8 cellular contexts compared by ENCODE assay signal in genomic region chr17:18087610-18088491, GRCh38. TPM values are rescaled to one million over a fixed set of nuclear protein-coding genes. Genes with fewer than 3 reads are reported as not detected.
A peak's percentile ranks its signal among the peaks of the same experiment; 100 is the strongest.
DNase-seq lines count a peak whose midpoint lies in the region; ATAC-seq and TF ChIP-seq lines count a peak whose summit lies in the region.

Gene DRG2, plus strand, starts transcription at chr17:18087948. Its CDS starts 76 bp downstream, at chr17:18088024.

- no peaks in the 10 kb centered on the region for H3K27me3 ChIP-seq in RWPE2 (ENCODE audit: insufficient read depth, poor library complexity, severe bottlenecking)

- H3K4me1 ChIP-seq in RWPE2 (ENCODE audit: insufficient read depth, poor library complexity, severe bottlenecking): peaks cover 3% of the 10 kb centered on the region

- H3K27me3 Mint-ChIP-seq in activated T-helper 2 cell treated with anti-CD3 and anti-CD28 coated beads, Interferon-gamma antibody, Interleukin-2, Interleukin-4, amounts not matched to agents 10 μg/mL and 5 μg/mL and 100 μg/mL, durations not matched to agents 14 hours and 24 hours and 36 hours (ENCODE audit: low read depth): no peaks in the 10 kb centered on the region
- H3K27me3 Mint-ChIP-seq in natural killer cell (ENCODE audit: low read depth in 2 of 2): no peaks in the 10 kb centered on the region

- DNase-seq in DMS79 treated with DMSO at 0.1 percent for 48 hours (lab: John Stamatoyannopoulos, UW) (peak; percentile 58), Kasumi-1 (lab: John Stamatoyannopoulos, UW) (peak; percentile 54 to 57), RWPE2 (ENCODE audit: low spot score) (peak; percentile 86), fibroblast of peridontal ligament (ENCODE audit: extremely low read depth) (peak; percentile 92), natural killer cell (peak; percentile 88)
- peak; percentile 85 for DNase-seq in activated T-helper 2 cell treated with anti-CD3 and anti-CD28 coated beads, Interferon-gamma antibody, Interleukin-2, Interleukin-4, amounts not matched to agents 10 μg/mL and 5 μg/mL and 100 μg/mL, durations not matched to agents 14 hours and 24 hours and 36 hours (ENCODE audit: low spot score)
- peak; percentile 65 to 93 (median 84) for DNase-seq in stimulated activated naive CD4-positive, alpha-beta T cell (lab: John Stamatoyannopoulos, UW)

- H3K4me1 Mint-ChIP-seq in activated T-helper 2 cell treated with anti-CD3 and anti-CD28 coated beads, Interferon-gamma antibody, Interleukin-2, Interleukin-4, amounts not matched to agents 10 μg/mL and 5 μg/mL and 100 μg/mL, durations not matched to agents 14 hours and 24 hours and 36 hours (ENCODE audit: low read depth): peaks cover 17% of the 10 kb centered on the region
- peaks cover 28 to 33% of the 10 kb centered on the region in 2 donors for H3K4me1 Mint-ChIP-seq in natural killer cell

- ATAC-seq in GM21825 (IDR thresholded peaks at IDR 0.05; ENCODE audit: unreplicated experiment) (peak; percentile 86), RWPE2 (ENCODE audit: low read depth) (peak; percentile 96), natural killer cell (peak; percentile 95 to 97 (median 97))

- H3K9me3 Mint-ChIP-seq in activated T-helper 2 cell treated with anti-CD3 and anti-CD28 coated beads, Interferon-gamma antibody, Interleukin-2, Interleukin-4, amounts not matched to agents 10 μg/mL and 5 μg/mL and 100 μg/mL, durations not matched to agents 14 hours and 24 hours and 36 hours: no peaks in the 10 kb centered on the region
- no peaks in the 10 kb centered on the region for H3K9me3 Mint-ChIP-seq in natural killer cell

- H3K9me3 ChIP-seq in RWPE2 (ENCODE audit: severe bottlenecking): no peaks in the 10 kb centered on the region

- H3K4me3 Mint-ChIP-seq in activated T-helper 2 cell treated with anti-CD3 and anti-CD28 coated beads, Interferon-gamma antibody, Interleukin-2, Interleukin-4, amounts not matched to agents 10 μg/mL and 5 μg/mL and 100 μg/mL, durations not matched to agents 14 hours and 24 hours and 36 hours (ENCODE audit: low read depth): peak within 1 kb of the TSS; percentile 100
- H3K4me3 Mint-ChIP-seq in natural killer cell: peak within 1 kb of the TSS; percentile 100

- intact Hi-C loops in activated T-helper 2 cell treated with anti-CD3 and anti-CD28 coated beads, Interferon-gamma antibody, Interleukin-2, Interleukin-4, amounts not matched to agents 10 μg/mL and 5 μg/mL and 100 μg/mL, durations not matched to agents 14 hours and 24 hours and 36 hours (cut with micrococcal nuclease): loop anchor here (5.0 kb wide), 2 partner anchors 46 to 94 kb away; partner anchors contain the start of gene ALKBH5
- intact Hi-C loops in natural killer cell (cut with micrococcal nuclease): loop anchor here (5.0 kb wide), 1 partner anchor 446 kb away; no protein-coding TSS in a partner anchor

- H3K27ac ChIP-seq in RWPE2 (ENCODE audit: poor library complexity, severe bottlenecking): peak within 1 kb of the TSS; percentile 18

- H3K4me3 ChIP-seq in RWPE2 (ENCODE audit: severe bottlenecking): peak within 1 kb of the TSS; percentile 73

- peaks cover 9% of the 10 kb centered on the region; the same call in 1 of the 2 replicates for H3K36me3 ChIP-seq in RWPE2 (ENCODE audit: low read depth)

- peaks cover 18% of the 10 kb centered on the region for H3K36me3 Mint-ChIP-seq in activated T-helper 2 cell treated with anti-CD3 and anti-CD28 coated beads, Interferon-gamma antibody, Interleukin-2, Interleukin-4, amounts not matched to agents 10 μg/mL and 5 μg/mL and 100 μg/mL, durations not matched to agents 14 hours and 24 hours and 36 hours (ENCODE audit: low read depth)
- H3K36me3 Mint-ChIP-seq in natural killer cell: no peaks in the 10 kb centered on the region

- peak within 1 kb of the TSS; percentile 97 for H3K27ac Mint-ChIP-seq in activated T-helper 2 cell treated with anti-CD3 and anti-CD28 coated beads, Interferon-gamma antibody, Interleukin-2, Interleukin-4, amounts not matched to agents 10 μg/mL and 5 μg/mL and 100 μg/mL, durations not matched to agents 14 hours and 24 hours and 36 hours
- H3K27ac Mint-ChIP-seq in natural killer cell: peak within 1 kb of the TSS; percentile 97 to 98

- TF ChIP-seq CTCF in RWPE2 (IDR thresholded peaks at IDR 0.05; ENCODE audit: poor library complexity, severe bottlenecking) (no peak), natural killer cell (IDR thresholded peaks at IDR 0.05) (no peak)

RNA-seq across cellular contexts. Expression of gene DRG2, which starts in this region (rescaled TPM):
- total RNA-seq in activated T-helper 2 cell treated with anti-CD3 and anti-CD28 coated beads, Interferon-gamma antibody, Interleukin-2, Interleukin-4, amounts not matched to agents 10 μg/mL and 5 μg/mL and 100 μg/mL, durations not matched to agents 14 hours and 24 hours and 36 hours: 57.9 and 62.2 TPM in 2 replicates
- 10 to 100 TPM; 53.3 to 69.2 (median 62.7) TPM for total RNA-seq in natural killer cell

Comparison
In these comparisons a context has a peak if more than half of its experiments do, and no peak if none do; other contexts are left out.
1. Peak in every context shown above with its lines: DNase-seq, ATAC-seq, H3K4me3 ChIP-seq and H3K27ac ChIP-seq.